In the genomic region with DNA sequence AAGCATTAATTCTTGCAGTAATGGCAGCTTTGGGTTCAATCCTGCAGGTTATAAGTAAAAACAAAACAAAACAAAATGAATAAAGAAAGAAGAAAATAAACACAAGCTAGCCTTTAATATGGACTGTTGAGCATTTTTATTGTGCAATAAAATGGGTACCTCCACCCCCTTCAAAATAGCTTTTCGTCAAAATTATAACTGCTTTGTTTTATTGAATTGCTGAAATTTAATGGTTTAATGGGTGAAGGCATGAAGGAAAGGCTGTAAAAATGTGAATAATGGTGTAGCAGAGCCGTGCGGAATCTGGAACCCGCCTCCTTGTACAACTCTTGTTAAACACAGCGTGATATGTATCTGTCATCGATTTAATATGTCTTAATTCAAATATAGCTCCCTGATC, we compare ENCODE assay signal across 2 cellular contexts.
TF ChIP-seq lines count a peak whose summit lies in the region.

No MANE protein-coding gene starts in this region.

TF ChIP-seq in HEK293T, 16 proteins besides CTCF, POLR2A, EP300 and RAD21:
- TF ChIP-seq ARNT (IDR thresholded peaks at IDR 0.05) (peak; percentile 98), CTBP1 (IDR thresholded peaks at IDR 0.05; ENCODE audit: borderline replicate concordance) (peak; percentile 99), ZNF384 (IDR thresholded peaks at IDR 0.05) (peak; percentile 72), FOXM1 (IDR thresholded peaks at IDR 0.05; ENCODE audit: borderline replicate concordance) (peak; percentile 87), SP1 (IDR thresholded peaks at IDR 0.05) (no peak), TARDBP (IDR thresholded peaks at IDR 0.05) (no peak; the same call in 1 of the 2 replicates), LEF1 (IDR thresholded peaks at IDR 0.05; ENCODE audit: borderline replicate concordance) (peak; percentile 87; the same call in 1 of the 2 replicates)
- TF ChIP-seq, protein P1, sequence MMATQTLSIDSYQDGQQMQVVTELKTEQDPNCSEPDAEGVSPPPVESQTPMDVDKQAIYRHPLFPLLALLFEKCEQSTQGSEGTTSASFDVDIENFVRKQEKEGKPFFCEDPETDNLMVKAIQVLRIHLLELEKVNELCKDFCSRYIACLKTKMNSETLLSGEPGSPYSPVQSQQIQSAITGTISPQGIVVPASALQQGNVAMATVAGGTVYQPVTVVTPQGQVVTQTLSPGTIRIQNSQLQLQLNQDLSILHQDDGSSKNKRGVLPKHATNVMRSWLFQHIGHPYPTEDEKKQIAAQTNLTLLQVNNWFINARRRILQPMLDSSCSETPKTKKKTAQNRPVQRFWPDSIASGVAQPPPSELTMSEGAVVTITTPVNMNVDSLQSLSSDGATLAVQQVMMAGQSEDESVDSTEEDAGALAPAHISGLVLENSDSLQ (IDR thresholded peaks at IDR 0.05), result peak; percentile 96

TF ChIP-seq in H1, 55 proteins besides CTCF, POLR2A, EP300 and RAD21:
- no peak for TF ChIP-seq GABPA (IDR thresholded peaks at IDR 0.05; ENCODE audit: borderline replicate concordance, insufficient read depth, low read length)
- TF ChIP-seq SIRT6 (IDR thresholded peaks at IDR 0.05; ENCODE audit: low read length), result no peak
- no peak for TF ChIP-seq ASH2L (IDR thresholded peaks at IDR 0.05; ENCODE audit: low read length)
- TF ChIP-seq RXRA (IDR thresholded peaks at IDR 0.05; ENCODE audit: insufficient read depth, low read depth, low read length), result no peak
- TF ChIP-seq, protein P2, sequence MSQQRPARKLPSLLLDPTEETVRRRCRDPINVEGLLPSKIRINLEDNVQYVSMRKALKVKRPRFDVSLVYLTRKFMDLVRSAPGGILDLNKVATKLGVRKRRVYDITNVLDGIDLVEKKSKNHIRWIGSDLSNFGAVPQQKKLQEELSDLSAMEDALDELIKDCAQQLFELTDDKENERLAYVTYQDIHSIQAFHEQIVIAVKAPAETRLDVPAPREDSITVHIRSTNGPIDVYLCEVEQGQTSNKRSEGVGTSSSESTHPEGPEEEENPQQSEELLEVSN (IDR thresholded peaks at IDR 0.05), result no peak
- no peak for TF ChIP-seq TEAD4 (IDR thresholded peaks at IDR 0.05; ENCODE audit: low read depth, low read length)
- TF ChIP-seq SIN3A (conservative IDR thresholded peaks at IDR 0.05 in 1 of 2, IDR thresholded peaks at IDR 0.05 in 1 of 2; ENCODE audit: low read depth in 1 of 2, low read length in 2 of 2), result no peak
- TF ChIP-seq CBX5 (IDR thresholded peaks at IDR 0.05; ENCODE audit: low read depth, low read length), result no peak
- no peak for TF ChIP-seq NANOG (IDR thresholded peaks at IDR 0.05; ENCODE audit: insufficient read depth, low read depth, low read length, poor library complexity, severe bottlenecking)
- TF ChIP-seq JUND (IDR thresholded peaks at IDR 0.05; ENCODE audit: low read length), result no peak
- TF ChIP-seq BACH1 (IDR thresholded peaks at IDR 0.05; ENCODE audit: low read length), result no peak
- no peak for TF ChIP-seq FOSL1 (IDR thresholded peaks at IDR 0.05; ENCODE audit: insufficient read depth, low read depth, low read length)
